Comparison of ENCODE assay signal across 11 cellular contexts in genomic region chr11:1870326-1870696, GRCh38. TPM values are rescaled to one million over a fixed set of nuclear protein-coding genes. Genes with fewer than 3 reads are reported as not detected.
DNase-seq lines count a peak whose midpoint lies in the region; TF ChIP-seq lines count a peak whose summit lies in the region.
"Had no signal": no experiment of that assay in that cellular context is flagged by ENCODE, and none has a peak within 500 bp of the region (broad histone marks: within the 10 kb centered on the region; RNA-seq: fewer than 3 reads in every experiment).

No MANE protein-coding gene starts in this region.

- H3K9me3 ChIP-seq in MG63 (no peaks in the 10 kb centered on the region), OCI-LY7 (ENCODE audit: low read length) (no peaks in the 10 kb centered on the region)
- no peaks in the 10 kb centered on the region for H3K9me3 ChIP-seq in effector memory CD4-positive, alpha-beta T cell (ENCODE audit: control insufficient read depth, low read length)

- H3K4me2 ChIP-seq in OCI-LY7 (ENCODE audit: low read length) = no peak overlapping the region

- DNase-seq in MG63 (no peak), OCI-LY7 (ENCODE audit: low spot score) (no peak), KG1 (lab: John Stamatoyannopoulos, UW) (no peak), GM10248 (ENCODE audit: extremely low spot score) (no peak)
- no peak for DNase-seq in effector memory CD4-positive, alpha-beta T cell
- DNase-seq: DND-41, NCI-H1105, T1000 had no signal

- no peak for TF ChIP-seq CTCF in OCI-LY7 (conservative IDR thresholded peaks at IDR 0.05; ENCODE audit: low read length)
- no peak for TF ChIP-seq CTCF in GM10248 (IDR thresholded peaks at IDR 0.05; ENCODE audit: control extremely low read depth, extremely low read depth, low read depth, missing control alignments)

- POLR2A ChIA-PET in OCI-LY7 (lab: Charles Lee) = no interaction called here
- POLR2A ChIA-PET in GM10248 (lab: Yijun Ruan, JAX) = no interaction called here

- H3K4me1 ChIP-seq in effector memory CD4-positive, alpha-beta T cell (ENCODE audit: control insufficient read depth, insufficient read depth, low read length, poor library complexity, severe bottlenecking) = peaks cover 57% of the 10 kb centered on the region
- peaks cover under 1% of the 10 kb centered on the region for H3K4me1 ChIP-seq in rectal smooth muscle tissue (ENCODE audit: control insufficient read depth, insufficient read depth, low read length)
- H3K4me1 ChIP-seq in OCI-LY7 (ENCODE audit: insufficient read depth, low read length, poor library complexity, severe bottlenecking) = no peaks in the 10 kb centered on the region

- peak overlapping the region; percentile 63 for H3K27ac ChIP-seq in effector memory CD4-positive, alpha-beta T cell (ENCODE audit: insufficient read depth, low read length, poor library complexity, severe bottlenecking)
- peak overlapping the region; percentile 6 for H3K27ac ChIP-seq in rectal smooth muscle tissue (ENCODE audit: low read depth, low read length)
- no peak overlapping the region for H3K27ac ChIP-seq in OCI-LY7 (ENCODE audit: low read depth, low read length, poor library complexity, severe bottlenecking)

- H4K20me1 ChIP-seq in OCI-LY7 (ENCODE audit: insufficient read depth, low read length) = no peaks in the 10 kb centered on the region; the same call in 1 of the 2 replicates

- H3K27me3 ChIP-seq in MG63 = 0 out of 2 replicates have a peak, but pooled peaks cover 2% of the 10 kb centered on the region
- no peaks in the 10 kb centered on the region for H3K27me3 ChIP-seq in effector memory CD4-positive, alpha-beta T cell (replicated peaks; ENCODE audit: control insufficient read depth, insufficient read depth, low read length, poor library complexity, severe bottlenecking)
- peaks cover 5% of the 10 kb centered on the region for H3K27me3 ChIP-seq in rectal smooth muscle tissue (ENCODE audit: control insufficient read depth, insufficient read depth, low read length)

- no peak overlapping the region for H2AFZ ChIP-seq in OCI-LY7 (ENCODE audit: low read length)

- CTCF ChIA-PET in OCI-LY7 (lab: Charles Lee; ENCODE audit: unreplicated experiment) (no interaction called here), GM10248 (lab: Yijun Ruan, JAX) (interaction anchor here (0.9 to 2.6 kb wide), 3 partner anchors 12 to 34 kb away, joined by 3 to 16 read pairs (median 5); no protein-coding TSS in a partner anchor)

- H3K36me3 ChIP-seq in MG63 (0 out of 2 replicates have a peak, but pooled peaks cover 2% of the 10 kb centered on the region), rectal smooth muscle tissue (ENCODE audit: control insufficient read depth, insufficient read depth, low read length) (no peaks in the 10 kb centered on the region), OCI-LY7 (ENCODE audit: insufficient read depth, low read length) (0 out of 2 replicates have a peak, but pooled peaks cover 6% of the 10 kb centered on the region)
- peaks cover 17% of the 10 kb centered on the region for H3K36me3 ChIP-seq in effector memory CD4-positive, alpha-beta T cell (ENCODE audit: control insufficient read depth, insufficient read depth, low read length)

- intact Hi-C loops in OCI-LY7 (cut with micrococcal nuclease; ENCODE audit: unreplicated experiment) = no loop called here

- BruUV-seq in OCI-LY7 (replicated peaks; lab: Mats Ljungman, UMichigan) = no TSS peak

- no peaks in the 10 kb centered on the region for H3K9me2 ChIP-seq in OCI-LY7 (ENCODE audit: insufficient read depth, low read length)

- no peak overlapping the region for H3K9ac ChIP-seq in rectal smooth muscle tissue (ENCODE audit: low read length)

- no peaks in the 10 kb centered on the region for H3K79me2 ChIP-seq in OCI-LY7 (ENCODE audit: insufficient read depth, low read depth, low read length)

- peak overlapping the region; percentile 57 for H3K4me3 ChIP-seq in MG63
- H3K4me3 ChIP-seq in effector memory CD4-positive, alpha-beta T cell (ENCODE audit: insufficient read depth, low read depth, low read length, poor library complexity, severe bottlenecking) = peak overlapping the region; percentile 35
- peak overlapping the region; percentile 37 for H3K4me3 ChIP-seq in rectal smooth muscle tissue (ENCODE audit: low read length)
- H3K4me3 ChIP-seq in OCI-LY7 (ENCODE audit: low read depth, low read length, poor library complexity, severe bottlenecking) = no peak overlapping the region

RNA-seq across cellular contexts. Expression of gene LSP1, which starts 17.4 kb away (rescaled TPM):
- 41.7 and 66.6 TPM in 2 replicates for total RNA-seq in MG63 (2014; rRNA removed; shearing (Covaris generic); ENCODE audit: low replicate concordance)
- 195 and 232 TPM in 2 replicates for total RNA-seq in OCI-LY7 (2014; rRNA removed; shearing (Covaris generic))
- 225 and 303 TPM in 2 replicates for total RNA-seq in OCI-LY7 (2022)

RNA-seq across cellular contexts. Expression of gene PRR33, which starts 21.4 kb away (rescaled TPM):
- not detected in 2 replicates for total RNA-seq in MG63 (2014; rRNA removed; shearing (Covaris generic); ENCODE audit: low replicate concordance)
- not detected in 2 replicates for total RNA-seq in OCI-LY7 (2014; rRNA removed; shearing (Covaris generic))
- total RNA-seq in OCI-LY7 (2022) = not detected in 2 replicates
- total RNA-seq: H4, lower leg skin had no signal

RNA-seq across cellular contexts. Expression of gene TNNI2, which starts 31.5 kb away (rescaled TPM):
- not detected in 2 replicates for total RNA-seq in MG63 (2014; rRNA removed; shearing (Covaris generic); ENCODE audit: low replicate concordance)
- total RNA-seq in OCI-LY7 (2014; rRNA removed; shearing (Covaris generic)) = 2.5 and 7.3 TPM in 2 replicates
- 8.7 and 14.3 TPM in 2 replicates for total RNA-seq in OCI-LY7 (2022)
- total RNA-seq: H4 had no signal

RNA-seq across cellular contexts. Expression of gene SYT8, which starts 35.5 kb away (rescaled TPM):
- not detected in 2 replicates for total RNA-seq in MG63 (2014; rRNA removed; shearing (Covaris generic); ENCODE audit: low replicate concordance)
- total RNA-seq in OCI-LY7 (2014; rRNA removed; shearing (Covaris generic)) = not detected in 2 replicates
- total RNA-seq in OCI-LY7 (2022) = not detected in 2 replicates
- total RNA-seq: H4 had no signal

RNA-seq across cellular contexts. Expression of gene TNNT3, which starts 49.2 kb away (rescaled TPM):
- not detected in 2 replicates for total RNA-seq in MG63 (2014; rRNA removed; shearing (Covaris generic); ENCODE audit: low replicate concordance)
- 6.2 and 10.0 TPM in 2 replicates for total RNA-seq in OCI-LY7 (2014; rRNA removed; shearing (Covaris generic))
- 4.7 and 5.8 TPM in 2 replicates for total RNA-seq in OCI-LY7 (2022)
- total RNA-seq: H4 had no signal
